Comparison of ENCODE assay signal across 22 cellular contexts in genomic region chr22:41892721-41893120, GRCh38. TPM values are rescaled to one million over a fixed set of nuclear protein-coding genes. Genes with fewer than 3 reads are reported as not detected.
DNase-seq lines count a peak whose midpoint lies in the region; ATAC-seq, FAIRE-seq and TF ChIP-seq lines count a peak whose summit lies in the region.
"Had no signal": no experiment of that assay in that cellular context is flagged by ENCODE, and none has a peak within 500 bp of the region (broad histone marks: within the 10 kb centered on the region; RNA-seq: fewer than 3 reads in every experiment).

No MANE protein-coding gene starts in this region.

- H3K36me3 ChIP-seq in right atrium auricular region = peaks cover 60% of the 10 kb centered on the region
- H3K36me3 ChIP-seq in endodermal cell (ENCODE audit: control insufficient read depth, insufficient read depth, low read length) = peaks cover 78% of the 10 kb centered on the region

- no peaks in the 10 kb centered on the region for H3K9me3 Mint-ChIP-seq in activated CD8-positive, alpha-beta T cell treated with anti-CD3 and anti-CD28 coated beads, Interleukin-2, amount 10 ng/mL, durations not matched to agents 7 days and 5 days (ENCODE audit: insufficient read depth)
- H3K9me3 Mint-ChIP-seq in activated CD8-positive, alpha-beta T cell treated with anti-CD3 and anti-CD28 coated beads for 36 hours = no peaks in the 10 kb centered on the region
- H3K9me3 Mint-ChIP-seq in endodermal cell (no peaks in the 10 kb centered on the region), type B pancreatic cell (no peaks in the 10 kb centered on the region)
- H3K9me3 Mint-ChIP-seq: CD8-positive, alpha-beta T cell; IgD-negative memory B cell had no signal

- H3K27me3 Mint-ChIP-seq in activated CD8-positive, alpha-beta T cell treated with anti-CD3 and anti-CD28 coated beads, Interleukin-2, amount 10 ng/mL, durations not matched to agents 7 days and 5 days (ENCODE audit: low read depth) = no peaks in the 10 kb centered on the region
- no peaks in the 10 kb centered on the region for H3K27me3 Mint-ChIP-seq in activated CD8-positive, alpha-beta T cell treated with anti-CD3 and anti-CD28 coated beads for 36 hours
- H3K27me3 Mint-ChIP-seq in endodermal cell (ENCODE audit: insufficient read depth) = no peaks in the 10 kb centered on the region
- no peaks in the 10 kb centered on the region for H3K27me3 Mint-ChIP-seq in type B pancreatic cell
- H3K27me3 Mint-ChIP-seq: IgD-negative memory B cell had no signal

- WGBS in endodermal cell (ENCODE audit: insufficient coverage in 1 of 2, insufficient read length in 1 of 2), 2 experiments = 94 to 100% methylated on average over 1 to 4 of the region's 4 CpGs

- H3K4me3 Mint-ChIP-seq in activated CD8-positive, alpha-beta T cell treated with anti-CD3 and anti-CD28 coated beads, Interleukin-2, amount 10 ng/mL, durations not matched to agents 7 days and 5 days = no peak overlapping the region
- H3K4me3 Mint-ChIP-seq in activated CD8-positive, alpha-beta T cell treated with anti-CD3 and anti-CD28 coated beads for 36 hours = no peak overlapping the region
- H3K4me3 Mint-ChIP-seq in endodermal cell (no peak overlapping the region), type B pancreatic cell (no peak overlapping the region)
- H3K4me3 Mint-ChIP-seq: CD8-positive, alpha-beta T cell had no signal

- H3K4me3 ChIP-seq in right atrium auricular region (no peak overlapping the region), endodermal cell (ENCODE audit: low read length) (no peak overlapping the region)
- H3K4me3 ChIP-seq: PC-9 had no signal

- H3K36me3 Mint-ChIP-seq in activated CD8-positive, alpha-beta T cell treated with anti-CD3 and anti-CD28 coated beads, Interleukin-2, amount 10 ng/mL, durations not matched to agents 7 days and 5 days (ENCODE audit: low read depth) = peaks cover 44% of the 10 kb centered on the region
- H3K36me3 Mint-ChIP-seq in activated CD8-positive, alpha-beta T cell treated with anti-CD3 and anti-CD28 coated beads for 36 hours (ENCODE audit: low read depth) = peaks cover 54% of the 10 kb centered on the region
- H3K36me3 Mint-ChIP-seq in endodermal cell (ENCODE audit: low read depth) = peaks cover 64% of the 10 kb centered on the region
- peaks cover 9% of the 10 kb centered on the region for H3K36me3 Mint-ChIP-seq in type B pancreatic cell

- H3K4me1 Mint-ChIP-seq in activated CD8-positive, alpha-beta T cell treated with anti-CD3 and anti-CD28 coated beads, Interleukin-2, amount 10 ng/mL, durations not matched to agents 7 days and 5 days (ENCODE audit: low read depth) = no peaks in the 10 kb centered on the region
- H3K4me1 Mint-ChIP-seq in activated CD8-positive, alpha-beta T cell treated with anti-CD3 and anti-CD28 coated beads for 36 hours (ENCODE audit: low read depth) = no peaks in the 10 kb centered on the region
- no peaks in the 10 kb centered on the region for H3K4me1 Mint-ChIP-seq in endodermal cell
- no peaks in the 10 kb centered on the region for H3K4me1 Mint-ChIP-seq in type B pancreatic cell (ENCODE audit: unreplicated experiment)

- H3K9ac ChIP-seq in endodermal cell (ENCODE audit: extremely low read depth, low read length, poor library complexity, severe bottlenecking) = no peak overlapping the region

- DNase-seq in activated CD8-positive, alpha-beta T cell treated with anti-CD3 and anti-CD28 coated beads, Interleukin-2, amount 10 ng/mL, durations not matched to agents 7 days and 5 days = no peak
- DNase-seq in activated CD8-positive, alpha-beta T cell treated with anti-CD3 and anti-CD28 coated beads for 36 hours = no peak
- DNase-seq in right atrium auricular region (ENCODE audit: low spot score) = no peak
- no peak for DNase-seq in Right ventricle myocardium superior
- DNase-seq in endodermal cell = no peak
- DNase-seq in type B pancreatic cell (ENCODE audit: extremely low spot score, unreplicated experiment) = no peak
- no peak for DNase-seq in RCC 7860 (ENCODE audit: low spot score)
- DNase-seq: 8988T; C1 segment of cervical spinal cord; CD8-positive, alpha-beta T cell; GOT3; NCI-H1105; NCI-H146; NCI-H2029; NCI-H2227 treated with DMSO at 0.1 percent for 48 hours; NCI-H510A; NCI-H748 treated with DMSO at 0.1 percent for 48 hours; PC-9 had no signal

- no peak for ATAC-seq in activated CD8-positive, alpha-beta T cell treated with anti-CD3 and anti-CD28 coated beads, Interleukin-2, amount 10 ng/mL, durations not matched to agents 7 days and 5 days
- ATAC-seq in activated CD8-positive, alpha-beta T cell treated with anti-CD3 and anti-CD28 coated beads for 36 hours = no peak
- no peak for ATAC-seq in Right ventricle myocardium superior (ENCODE audit: poor library complexity)
- no peak for ATAC-seq in HG02870 (IDR thresholded peaks at IDR 0.05; ENCODE audit: unreplicated experiment)
- ATAC-seq: CD8-positive, alpha-beta T cell had no signal

- H3K27ac Mint-ChIP-seq in activated CD8-positive, alpha-beta T cell treated with anti-CD3 and anti-CD28 coated beads, Interleukin-2, amount 10 ng/mL, durations not matched to agents 7 days and 5 days = peak overlapping the region; percentile 8
- no peak overlapping the region for H3K27ac Mint-ChIP-seq in activated CD8-positive, alpha-beta T cell treated with anti-CD3 and anti-CD28 coated beads for 36 hours
- H3K27ac Mint-ChIP-seq in endodermal cell = peak overlapping the region; percentile 16
- peak overlapping the region; percentile 13 for H3K27ac Mint-ChIP-seq in type B pancreatic cell
- H3K27ac Mint-ChIP-seq: CD8-positive, alpha-beta T cell had no signal

- no peak for FAIRE-seq in RCC 7860 (lab: Jason Lieb, UNC)
- FAIRE-seq: GM12891 had no signal

- peaks cover 0 to 35% of the 10 kb centered on the region in 2 donors for H3K4me1 ChIP-seq in right atrium auricular region
- no peaks in the 10 kb centered on the region for H3K4me1 ChIP-seq in endodermal cell (ENCODE audit: control insufficient read depth, insufficient read depth, low read length)

- POLR2A ChIA-PET in activated CD8-positive, alpha-beta T cell treated with anti-CD3 and anti-CD28 coated beads, Interleukin-2, amount 10 ng/mL, durations not matched to agents 7 days and 5 days (lab: Charles Lee) = no interaction called here
- POLR2A ChIA-PET in activated CD8-positive, alpha-beta T cell treated with anti-CD3 and anti-CD28 coated beads for 36 hours (lab: Charles Lee) = no interaction called here

- intact Hi-C loops in activated CD8-positive, alpha-beta T cell treated with anti-CD3 and anti-CD28 coated beads for 36 hours (cut with micrococcal nuclease) = no loop called here
- intact Hi-C loops in Right ventricle myocardium superior (cut with DNase I) = no loop called here

- CTCF ChIA-PET in activated CD8-positive, alpha-beta T cell treated with anti-CD3 and anti-CD28 coated beads, Interleukin-2, amount 10 ng/mL, durations not matched to agents 7 days and 5 days (lab: Charles Lee) = no interaction called here
- CTCF ChIA-PET in activated CD8-positive, alpha-beta T cell treated with anti-CD3 and anti-CD28 coated beads for 36 hours (lab: Charles Lee) = no interaction called here

- TF ChIP-seq CTCF in activated CD8-positive, alpha-beta T cell treated with anti-CD3 and anti-CD28 coated beads for 36 hours (IDR thresholded peaks at IDR 0.05) = no peak
- TF ChIP-seq CTCF in right atrium auricular region (IDR thresholded peaks at IDR 0.05) (no peak), endodermal cell (conservative IDR thresholded peaks at IDR 0.05) (no peak), type B pancreatic cell (conservative IDR thresholded peaks at IDR 0.05) (no peak)

- H3K27me3 ChIP-seq in right atrium auricular region (no peaks in the 10 kb centered on the region), endodermal cell (ENCODE audit: control insufficient read depth, insufficient read depth, low read length, poor library complexity, severe bottlenecking) (no peaks in the 10 kb centered on the region)

- H3K9me3 ChIP-seq in right atrium auricular region (no peaks in the 10 kb centered on the region), endodermal cell (ENCODE audit: control insufficient read depth, low read length) (no peaks in the 10 kb centered on the region)

- H3K27ac ChIP-seq in right atrium auricular region = peak overlapping the region; percentile 43 to 66
- no peak overlapping the region for H3K27ac ChIP-seq in endodermal cell (ENCODE audit: low read depth, low read length)
- H3K27ac ChIP-seq: PC-9 had no signal

RNA-seq across cellular contexts. Expression of gene SHISA8, which starts 22.2 kb away (rescaled TPM):
- not detected for total RNA-seq in activated CD8-positive, alpha-beta T cell treated with anti-CD3 and anti-CD28 coated beads, Interleukin-2, amount 10 ng/mL, durations not matched to agents 7 days and 5 days
- 1 to 10 TPM; 2.3 to 2.7 TPM for total RNA-seq in activated CD8-positive, alpha-beta T cell treated with anti-CD3 and anti-CD28 coated beads for 36 hours
- total RNA-seq in right atrium auricular region (under 1 TPM; 0.31 to 0.67 TPM), Right ventricle myocardium superior (6.4 TPM), endodermal cell (under 1 TPM in 1 of 2 donors, not detected in 1; 0.58 TPM), type B pancreatic cell (ENCODE audit: low replicate concordance) (0.22 and 0.45 TPM in 2 replicates)
- polyA plus RNA-seq in endodermal cell (2013, experiment 1 of 2) = 0.57 TPM
- 0.70 TPM for polyA plus RNA-seq in endodermal cell (2013, experiment 2 of 2)
- total RNA-seq: SK-MEL-5 had no signal

RNA-seq across cellular contexts. Expression of gene TNFRSF13C, which starts 33.9 kb away (rescaled TPM):
- total RNA-seq in activated CD8-positive, alpha-beta T cell treated with anti-CD3 and anti-CD28 coated beads, Interleukin-2, amount 10 ng/mL, durations not matched to agents 7 days and 5 days = 1 to 10 TPM; 1.2 to 1.6 TPM
- total RNA-seq in activated CD8-positive, alpha-beta T cell treated with anti-CD3 and anti-CD28 coated beads for 36 hours = 1 to 10 TPM; 4.0 TPM
- under 1 TPM; 0.11 to 0.12 TPM for total RNA-seq in right atrium auricular region
- 1.2 TPM for total RNA-seq in Right ventricle myocardium superior
- 1 to 10 TPM; 1.7 to 3.3 TPM for total RNA-seq in endodermal cell
- 3.1 TPM for polyA plus RNA-seq in endodermal cell (2013, experiment 1 of 2)
- 2.4 TPM for polyA plus RNA-seq in endodermal cell (2013, experiment 2 of 2)
- 0.79 and 3.4 TPM in 2 replicates for total RNA-seq in type B pancreatic cell (ENCODE audit: low replicate concordance)

RNA-seq across cellular contexts. Expression of gene CENPM, which starts 54.2 kb away (rescaled TPM):
- total RNA-seq in activated CD8-positive, alpha-beta T cell treated with anti-CD3 and anti-CD28 coated beads, Interleukin-2, amount 10 ng/mL, durations not matched to agents 7 days and 5 days = 10 to 100 TPM; 83.6 to 83.8 TPM
- 10 to 100 TPM; 62.5 to 63.1 TPM for total RNA-seq in activated CD8-positive, alpha-beta T cell treated with anti-CD3 and anti-CD28 coated beads for 36 hours
- total RNA-seq in right atrium auricular region (not detected), Right ventricle myocardium superior (0.59 TPM), endodermal cell (10 to 100 TPM; 28.5 to 43.1 TPM), type B pancreatic cell (ENCODE audit: low replicate concordance) (12.2 and 29.4 TPM in 2 replicates)
- polyA plus RNA-seq in endodermal cell (2013, experiment 1 of 2) = 32.1 TPM
- 32.0 TPM for polyA plus RNA-seq in endodermal cell (2013, experiment 2 of 2)

RNA-seq across cellular contexts. Expression of gene SREBF2, which starts 59.8 kb away (rescaled TPM):
- 10 to 100 TPM; 93.0 to 93.7 TPM for total RNA-seq in activated CD8-positive, alpha-beta T cell treated with anti-CD3 and anti-CD28 coated beads, Interleukin-2, amount 10 ng/mL, durations not matched to agents 7 days and 5 days
- 10 to 100 TPM; 87.1 to 92.9 TPM for total RNA-seq in activated CD8-positive, alpha-beta T cell treated with anti-CD3 and anti-CD28 coated beads for 36 hours
- total RNA-seq in right atrium auricular region (10 to 100 TPM; 45.6 to 61.4 TPM), Right ventricle myocardium superior (75.2 TPM), endodermal cell (100 to 1,000 TPM; 125 to 135 TPM), type B pancreatic cell (ENCODE audit: low replicate concordance) (110 and 119 TPM in 2 replicates)
- 220 TPM for polyA plus RNA-seq in endodermal cell (2013, experiment 1 of 2)
- 204 TPM for polyA plus RNA-seq in endodermal cell (2013, experiment 2 of 2)
